Comparison of ENCODE assay signal across 16 cellular contexts in genomic region chr4:11366859-11367258, GRCh38.
"Had no signal": no experiment of that assay in that cellular context is flagged by ENCODE, and none has a peak within 500 bp of the region (broad histone marks: within the 10 kb centered on the region; RNA-seq: fewer than 3 reads in every experiment).

No MANE protein-coding gene starts in this region.

- H3K4me3 ChIP-seq: MG63, SJSA1, SK-N-MC had no signal

- FAIRE-seq: HTR-8/SVneo, RCC 7860 had no signal

- H3K4me1 ChIP-seq: SJSA1 had no signal

- H3K27ac ChIP-seq: HL-60, SJSA1, SK-N-MC had no signal

- H3K9me3 ChIP-seq: MG63, SJSA1 had no signal

- H3K27me3 ChIP-seq: MG63, SJSA1 had no signal

- H3K36me3 ChIP-seq: MG63, SJSA1 had no signal

- DNase-seq: Karpas-422, KG1, NCI-H1417 treated with DMSO at 0.1 percent for 48 hours, NCI-H1694 treated with DMSO at 0.1 percent for 48 hours, NCI-H1930, NCI-H524, NCI-H526 treated with DMSO at 0.1 percent for 48 hours, NCI-H774, RPMI8226, SIG-M5 had no signal
